ENCODE assay signal across 21 cellular contexts in genomic region chr1:2061065-2061778, GRCh38. TPM values are rescaled to one million over a fixed set of nuclear protein-coding genes. Genes with fewer than 3 reads are reported as not detected.
"Had no signal": no experiment of that assay in that cellular context is flagged by ENCODE, and none has a peak within 500 bp of the region (broad histone marks: within the 10 kb centered on the region; RNA-seq: fewer than 3 reads in every experiment).

No MANE protein-coding gene starts in this region.

- H3K4me1 Mint-ChIP-seq: activated B cell treated with CpG ODN at 0.5 μM for 24 hours, brain had no signal

- H3K4me1 ChIP-seq: esophagus squamous epithelium, tibial artery had no signal

- H3K27ac ChIP-seq: esophagus squamous epithelium, tibial artery had no signal

- H3K4me3 ChIP-seq: esophagus squamous epithelium, tibial artery had no signal

- H3K27me3 Mint-ChIP-seq: activated B cell treated with CpG ODN at 0.5 μM for 24 hours; activated CD8-positive, alpha-beta T cell treated with anti-CD3 and anti-CD28 coated beads for 36 hours; activated naive CD8-positive, alpha-beta T cell; central memory CD8-positive, alpha-beta T cell; naive thymus-derived CD4-positive, alpha-beta T cell; stimulated activated naive B cell treated with anti-CD40 and anti-IgM and Interleukin-4, amounts not matched to agents 10 μg/mL and 1 μg/mL and 100 μg/mL, for 72 hours had no signal

- H3K9me3 Mint-ChIP-seq: central memory CD8-positive, alpha-beta T cell had no signal

- H3K27ac Mint-ChIP-seq: activated B cell treated with CpG ODN at 0.5 μM for 24 hours; activated CD8-positive, alpha-beta T cell treated with anti-CD3 and anti-CD28 coated beads for 36 hours; activated naive CD8-positive, alpha-beta T cell; brain; naive thymus-derived CD4-positive, alpha-beta T cell; stimulated activated naive B cell treated with anti-CD40 and anti-IgM and Interleukin-4, amounts not matched to agents 10 μg/mL and 1 μg/mL and 100 μg/mL, for 72 hours had no signal

- H3K4me3 Mint-ChIP-seq: activated B cell treated with CpG ODN at 0.5 μM for 24 hours; activated CD8-positive, alpha-beta T cell treated with anti-CD3 and anti-CD28 coated beads for 36 hours; activated naive CD8-positive, alpha-beta T cell; activated T-cell treated with anti-CD3 and anti-CD28 coated beads, Interleukin-2, amount 50 U/mL, for 4 hours; brain; central memory CD8-positive, alpha-beta T cell; naive thymus-derived CD4-positive, alpha-beta T cell; stimulated activated naive B cell treated with anti-CD40 and anti-IgM and Interleukin-4, amounts not matched to agents 10 μg/mL and 1 μg/mL and 100 μg/mL, for 72 hours had no signal

- DNase-seq: activated B cell treated with CpG ODN at 0.5 μM for 24 hours; activated CD4-positive, alpha-beta T cell treated with anti-CD3 and anti-CD28 coated beads for 48 hours; activated CD8-positive, alpha-beta T cell treated with anti-CD3 and anti-CD28 coated beads for 36 hours; activated effector memory CD4-positive, alpha-beta T cell treated with anti-CD3 and anti-CD28 coated beads, Interleukin-2, amount 50 U/mL, for 16 hours; activated T-cell treated with anti-CD3 and anti-CD28 coated beads, Interleukin-2, amount 50 U/mL, for 4 hours; amniotic stem cell; cortex of kidney; effector CD4-positive, alpha-beta T cell; esophagus squamous epithelium; hypothalamus; mammary epithelial cell; naive thymus-derived CD4-positive, alpha-beta T cell; retina; stimulated activated CD4-positive, alpha-beta T cell treated with anti-CD3 and anti-CD28 coated beads, Interleukin-2, amount 100 ng/mL, for 48 hours; stimulated activated naive B cell treated with anti-CD40 and anti-IgM and Interleukin-4, amounts not matched to agents 10 μg/mL and 1 μg/mL and 100 μg/mL, for 72 hours; SW 1271; tibial artery had no signal

- ATAC-seq: activated CD8-positive, alpha-beta T cell treated with anti-CD3 and anti-CD28 coated beads for 36 hours; activated T-cell treated with anti-CD3 and anti-CD28 coated beads, Interleukin-2, amount 50 U/mL, for 4 hours; naive thymus-derived CD4-positive, alpha-beta T cell; stimulated activated naive B cell treated with anti-CD40 and anti-IgM and Interleukin-4, amounts not matched to agents 10 μg/mL and 1 μg/mL and 100 μg/mL, for 72 hours had no signal

RNA-seq across cellular contexts. Expression of gene GABRD, which starts 42.1 kb away (rescaled TPM):
- polyA plus RNA-seq: endothelial cell of umbilical vein, mammary epithelial cell had no signal

RNA-seq across cellular contexts. Expression of gene CFAP74, which starts 57.6 kb away (rescaled TPM):
- polyA plus RNA-seq: endothelial cell of umbilical vein; mammary epithelial cell; naive thymus-derived CD4-positive, alpha-beta T cell had no signal
